ENCODE assay signal across 15 cellular contexts in genomic region chr6:33566182-33567084, GRCh38. TPM values are rescaled to one million over a fixed set of nuclear protein-coding genes. Genes with fewer than 3 reads are reported as not detected.
DNase-seq lines count a peak whose midpoint lies in the region; ATAC-seq, FAIRE-seq and TF ChIP-seq lines count a peak whose summit lies in the region.
"Had no signal": no experiment of that assay in that cellular context is flagged by ENCODE, and none has a peak within 500 bp of the region (broad histone marks: within the 10 kb centered on the region; RNA-seq: fewer than 3 reads in every experiment).

No MANE protein-coding gene starts in this region.

- no peak overlapping the region for H3K4me3 ChIP-seq in fibroblast of mammary gland (ENCODE audit: control insufficient read depth, low read depth, low read length)
- H3K4me3 ChIP-seq: smooth muscle cell had no signal

- ATAC-seq in stimulated activated effector memory CD8-positive, alpha-beta T cell treated with anti-CD3 and anti-CD28 coated beads, Interleukin-12 subunit alpha, Interleukin-12 subunit beta, amount 100 ng/mL, for 72 hours = no peak
- ATAC-seq in GM21576 (IDR thresholded peaks at IDR 0.05; ENCODE audit: unreplicated experiment) (no peak), HG02571 (IDR thresholded peaks at IDR 0.05; ENCODE audit: unreplicated experiment) (no peak)

- peaks cover 24% of the 10 kb centered on the region for H3K36me3 Mint-ChIP-seq in activated T-cell treated with anti-CD3 and anti-CD28 coated beads, Interleukin-2, amount 50 U/mL, for 24 hours (ENCODE audit: low read depth)
- H3K36me3 Mint-ChIP-seq in stimulated activated effector memory CD8-positive, alpha-beta T cell treated with anti-CD3 and anti-CD28 coated beads, Interleukin-12 subunit alpha, Interleukin-12 subunit beta, amount 100 ng/mL, for 72 hours = peaks cover 17% of the 10 kb centered on the region
- H3K36me3 Mint-ChIP-seq in activated CD4-positive, alpha-beta T cell treated with anti-CD3 and anti-CD28 coated beads, Interleukin-2, amount 10 ng/mL, durations not matched to agents 7 days and 5 days (ENCODE audit: low read depth) = peaks cover 34% of the 10 kb centered on the region

- no peak for DNase-seq in activated T-cell treated with anti-CD3 and anti-CD28 coated beads, Interleukin-2, amount 50 U/mL, for 24 hours
- no peak for DNase-seq in activated T-cell treated with anti-CD3 and anti-CD28 coated beads, Interleukin-2, amount 50 U/mL, for 48 hours
- peak; percentile 62 for DNase-seq in RCC 7860 (ENCODE audit: low spot score)
- peak; percentile 71 for DNase-seq in fibroblast of mammary gland (ENCODE audit: low read depth)
- DNase-seq in stimulated activated effector memory CD8-positive, alpha-beta T cell treated with anti-CD3 and anti-CD28 coated beads, Interleukin-12 subunit alpha, Interleukin-12 subunit beta, amount 100 ng/mL, for 72 hours (ENCODE audit: low spot score in 2 of 2) = no peak
- no peak for DNase-seq in activated CD4-positive, alpha-beta T cell treated with anti-CD3 and anti-CD28 coated beads, Interleukin-2, amount 10 ng/mL, durations not matched to agents 7 days and 5 days
- DNase-seq: Caco-2, H7, midbrain, NCI-H1694 treated with DMSO at 0.1 percent for 48 hours, NCI-H524 had no signal

- no peaks in the 10 kb centered on the region for H3K27me3 Mint-ChIP-seq in activated T-cell treated with anti-CD3 and anti-CD28 coated beads, Interleukin-2, amount 50 U/mL, for 24 hours
- H3K27me3 Mint-ChIP-seq in activated CD4-positive, alpha-beta T cell treated with anti-CD3 and anti-CD28 coated beads, Interleukin-2, amount 10 ng/mL, durations not matched to agents 7 days and 5 days = no peaks in the 10 kb centered on the region
- H3K27me3 Mint-ChIP-seq: stimulated activated naive CD8-positive, alpha-beta T cell treated with anti-CD3 and anti-CD28 coated beads, Interleukin-15, Interleukin-2, amounts not matched to agents 100 ng/mL and 50 ng/mL, for 24 hours had no signal

- CTCF ChIA-PET in activated CD4-positive, alpha-beta T cell treated with anti-CD3 and anti-CD28 coated beads, Interleukin-2, amount 10 ng/mL, durations not matched to agents 7 days and 5 days (lab: Charles Lee) = interaction anchor here (0.5 to 3.2 kb wide), 3 partner anchors 9 to 19 kb away, joined by 3 to 13 read pairs (median 3); no protein-coding TSS in a partner anchor

- no peak overlapping the region for H3K4me3 Mint-ChIP-seq in activated T-cell treated with anti-CD3 and anti-CD28 coated beads, Interleukin-2, amount 50 U/mL, for 24 hours
- H3K4me3 Mint-ChIP-seq in stimulated activated effector memory CD8-positive, alpha-beta T cell treated with anti-CD3 and anti-CD28 coated beads, Interleukin-12 subunit alpha, Interleukin-12 subunit beta, amount 100 ng/mL, for 72 hours = no peak overlapping the region
- no peak overlapping the region for H3K4me3 Mint-ChIP-seq in activated CD4-positive, alpha-beta T cell treated with anti-CD3 and anti-CD28 coated beads, Interleukin-2, amount 10 ng/mL, durations not matched to agents 7 days and 5 days
- H3K4me3 Mint-ChIP-seq: stimulated activated naive CD8-positive, alpha-beta T cell treated with anti-CD3 and anti-CD28 coated beads, Interleukin-15, Interleukin-2, amounts not matched to agents 100 ng/mL and 50 ng/mL, for 24 hours had no signal

- peak; percentile 48 for FAIRE-seq in RCC 7860 (lab: Jason Lieb, UNC)

- no peaks in the 10 kb centered on the region for H3K9me3 Mint-ChIP-seq in activated T-cell treated with anti-CD3 and anti-CD28 coated beads, Interleukin-2, amount 50 U/mL, for 24 hours
- no peaks in the 10 kb centered on the region for H3K9me3 Mint-ChIP-seq in stimulated activated effector memory CD8-positive, alpha-beta T cell treated with anti-CD3 and anti-CD28 coated beads, Interleukin-12 subunit alpha, Interleukin-12 subunit beta, amount 100 ng/mL, for 72 hours
- H3K9me3 Mint-ChIP-seq in activated CD4-positive, alpha-beta T cell treated with anti-CD3 and anti-CD28 coated beads, Interleukin-2, amount 10 ng/mL, durations not matched to agents 7 days and 5 days = no peaks in the 10 kb centered on the region
- H3K9me3 Mint-ChIP-seq: stimulated activated naive CD8-positive, alpha-beta T cell treated with anti-CD3 and anti-CD28 coated beads, Interleukin-15, Interleukin-2, amounts not matched to agents 100 ng/mL and 50 ng/mL, for 24 hours had no signal

- POLR2A ChIA-PET in activated CD4-positive, alpha-beta T cell treated with anti-CD3 and anti-CD28 coated beads, Interleukin-2, amount 10 ng/mL, durations not matched to agents 7 days and 5 days (lab: Charles Lee) = no interaction called here

- peak overlapping the region; percentile 22 for H3K27ac Mint-ChIP-seq in activated T-cell treated with anti-CD3 and anti-CD28 coated beads, Interleukin-2, amount 50 U/mL, for 24 hours
- H3K27ac Mint-ChIP-seq in stimulated activated effector memory CD8-positive, alpha-beta T cell treated with anti-CD3 and anti-CD28 coated beads, Interleukin-12 subunit alpha, Interleukin-12 subunit beta, amount 100 ng/mL, for 72 hours = peak overlapping the region; percentile 73
- H3K27ac Mint-ChIP-seq in activated CD4-positive, alpha-beta T cell treated with anti-CD3 and anti-CD28 coated beads, Interleukin-2, amount 10 ng/mL, durations not matched to agents 7 days and 5 days = no peak overlapping the region
- H3K27ac Mint-ChIP-seq: stimulated activated naive CD8-positive, alpha-beta T cell treated with anti-CD3 and anti-CD28 coated beads, Interleukin-15, Interleukin-2, amounts not matched to agents 100 ng/mL and 50 ng/mL, for 24 hours had no signal

- peaks cover 36% of the 10 kb centered on the region for H3K4me1 Mint-ChIP-seq in activated T-cell treated with anti-CD3 and anti-CD28 coated beads, Interleukin-2, amount 50 U/mL, for 24 hours (ENCODE audit: low read depth)
- H3K4me1 Mint-ChIP-seq in stimulated activated effector memory CD8-positive, alpha-beta T cell treated with anti-CD3 and anti-CD28 coated beads, Interleukin-12 subunit alpha, Interleukin-12 subunit beta, amount 100 ng/mL, for 72 hours = peaks cover 36% of the 10 kb centered on the region
- H3K4me1 Mint-ChIP-seq in activated CD4-positive, alpha-beta T cell treated with anti-CD3 and anti-CD28 coated beads, Interleukin-2, amount 10 ng/mL, durations not matched to agents 7 days and 5 days = peaks cover 30% of the 10 kb centered on the region

- TF ChIP-seq CTCF in fibroblast of mammary gland (conservative IDR thresholded peaks at IDR 0.05; ENCODE audit: control insufficient read depth, insufficient read depth, low read depth, low read length) = no peak

RNA-seq across cellular contexts. Expression of gene BAK1, which starts 13.6 kb away (rescaled TPM):
- 10 to 100 TPM; 69.2 to 77.6 TPM for total RNA-seq in activated CD4-positive, alpha-beta T cell treated with anti-CD3 and anti-CD28 coated beads, Interleukin-2, amount 10 ng/mL, durations not matched to agents 7 days and 5 days

RNA-seq across cellular contexts. Expression of gene ITPR3, which starts 54.7 kb away (rescaled TPM):
- 10 to 100 TPM; 64.2 to 65.8 TPM for total RNA-seq in activated CD4-positive, alpha-beta T cell treated with anti-CD3 and anti-CD28 coated beads, Interleukin-2, amount 10 ng/mL, durations not matched to agents 7 days and 5 days

Comparison
In these comparisons a context has a peak if more than half of its experiments do, and no peak if none do; other contexts are left out.
1. DNase-seq: peak in RCC 7860 (single experiment) and fibroblast of mammary gland (single experiment); none in activated T-cell treated with anti-CD3 and anti-CD28 coated beads, Interleukin-2, amount 50 U/mL, for 24 hours (single experiment), activated T-cell treated with anti-CD3 and anti-CD28 coated beads, Interleukin-2, amount 50 U/mL, for 48 hours (0 of 2), stimulated activated effector memory CD8-positive, alpha-beta T cell treated with anti-CD3 and anti-CD28 coated beads, Interleukin-12 subunit alpha, Interleukin-12 subunit beta, amount 100 ng/mL, for 72 hours (0 of 2) and activated CD4-positive, alpha-beta T cell treated with anti-CD3 and anti-CD28 coated beads, Interleukin-2, amount 10 ng/mL, durations not matched to agents 7 days and 5 days (single experiment).